ENCODE assay signal across 1 cellular context in the genomic region with DNA sequence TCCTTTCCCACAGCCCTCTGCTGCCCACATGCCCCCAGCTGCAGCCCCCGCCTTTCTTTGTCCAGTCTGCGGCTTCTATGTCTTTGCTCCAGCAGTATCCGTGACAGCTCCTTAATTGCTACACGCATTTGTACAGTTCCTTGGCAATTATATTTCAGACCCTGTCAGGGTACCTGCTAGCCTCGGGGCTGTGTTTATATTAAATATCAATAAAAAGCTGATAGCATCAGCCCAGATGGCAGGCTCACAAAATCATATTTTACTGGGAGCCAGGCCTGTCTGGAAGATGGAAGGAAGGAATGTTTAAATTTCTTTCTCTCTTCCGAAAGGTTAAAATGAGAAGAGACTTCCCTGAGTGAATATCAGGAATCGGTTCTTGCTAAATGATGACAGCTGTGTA.
TF ChIP-seq lines count a peak whose summit lies in the region.

No MANE protein-coding gene starts in this region.

TF ChIP-seq in SK-N-SH, 30 proteins besides CTCF, POLR2A, EP300 and RAD21:
- no peak for TF ChIP-seq JUND (IDR thresholded peaks at IDR 0.05)
- no peak for TF ChIP-seq NRF1 (IDR thresholded peaks at IDR 0.05; ENCODE audit: low read depth, low read length)
- TF ChIP-seq RCOR1 (IDR thresholded peaks at IDR 0.05; ENCODE audit: low read length), result peak; percentile 57; the same call in 1 of the 2 replicates
- TF ChIP-seq GATA2 (CRISPR knock-in tag; IDR thresholded peaks at IDR 0.05), result peak; percentile 57
